Comparison of ENCODE assay signal across 31 cellular contexts in the genomic region with DNA sequence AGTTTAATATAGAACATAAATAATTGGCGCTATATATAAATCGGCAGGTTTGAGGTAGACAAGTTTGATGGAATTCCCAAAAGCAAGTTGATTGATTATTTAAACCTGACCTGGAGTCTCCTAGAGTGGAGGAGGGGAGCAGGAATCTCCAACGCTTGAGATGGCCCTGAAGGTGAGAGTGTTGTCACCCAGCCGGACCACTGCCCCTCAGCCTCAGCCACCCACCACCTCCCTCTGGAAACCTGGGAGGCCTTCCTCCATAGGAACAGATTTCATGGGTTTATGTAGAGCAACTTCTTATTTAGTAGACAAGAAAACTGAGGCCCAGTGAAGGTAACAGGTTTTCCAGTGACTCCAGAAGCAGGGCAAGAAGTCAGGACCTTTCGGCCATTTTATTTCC.
DNase-seq lines count a peak whose midpoint lies in the region; TF ChIP-seq lines count a peak whose summit lies in the region.
"Had no signal": no experiment of that assay in that cellular context is flagged by ENCODE, and none has a peak within 500 bp of the region (broad histone marks: within the 10 kb centered on the region; RNA-seq: fewer than 3 reads in every experiment).

No MANE protein-coding gene starts in this region.

- H3K27me3 Mint-ChIP-seq in nephron progenitor cell (ENCODE audit: low read depth, poor library complexity) (peaks cover 9% of the 10 kb centered on the region), osteocyte (ENCODE audit: unreplicated experiment) (peaks cover 10% of the 10 kb centered on the region), H9 (ENCODE audit: low read depth) (peaks cover 3% of the 10 kb centered on the region)

- H2AFZ ChIP-seq in H9 (ENCODE audit: low read length) = no peak overlapping the region

- no peak overlapping the region for H2AK5ac ChIP-seq in H9 (ENCODE audit: insufficient read length, low read length)

- no peak for TF ChIP-seq CTCF in nephron progenitor cell (IDR thresholded peaks at IDR 0.05)
- TF ChIP-seq CTCF in osteocyte (IDR thresholded peaks at IDR 0.05) = no peak
- TF ChIP-seq CTCF in H9 (conservative IDR thresholded peaks at IDR 0.05) = no peak

- no peaks in the 10 kb centered on the region for H3K27me3 ChIP-seq in H9 (ENCODE audit: insufficient read depth, low read length)
- H3K27me3 ChIP-seq: BE2C; BLaER1; BLaER1 treated with 17β-estradiol and CSF1 and Interleukin-3, amounts not matched to agents 10 nM and 100 nM had no signal

- H2BK15ac ChIP-seq in H9 (ENCODE audit: low read depth, low read length) = no peak overlapping the region

- H3T11ph ChIP-seq in H9 (ENCODE audit: low read length) = no peak overlapping the region

- no peaks in the 10 kb centered on the region for H3K23me2 ChIP-seq in H9 (ENCODE audit: insufficient read length, low read depth, low read length, poor library complexity, severe bottlenecking)

- WGBS in H9 (ENCODE audit: extremely low coverage, insufficient read length, low lambda C conversion rate) = no CpG with 5 or more reads among the region's 5 CpGs

- no peaks in the 10 kb centered on the region for H3K9me3 ChIP-seq in H9 (ENCODE audit: control insufficient read depth, low read depth, low read length)
- H3K9me3 ChIP-seq: A549; BE2C; BLaER1; BLaER1 treated with 17β-estradiol and CSF1 and Interleukin-3, amounts not matched to agents 10 nM and 100 nM; Caco-2 had no signal

- H3K27ac Mint-ChIP-seq in nephron progenitor cell (peak overlapping the region; percentile 80), osteocyte (ENCODE audit: unreplicated experiment) (no peak overlapping the region), H9 (no peak overlapping the region)
- H3K27ac Mint-ChIP-seq: B cell; CD14-positive monocyte; CD4-positive, alpha-beta memory T cell; CD4-positive, alpha-beta T cell; CD4-positive, CD25-positive, alpha-beta regulatory T cell; CD8-positive, alpha-beta memory T cell; CD8-positive, alpha-beta T cell had no signal

- H4K8ac ChIP-seq in H9 (replicated peaks; ENCODE audit: insufficient read length, low read depth, low read length) = no peak overlapping the region

- no peaks in the 10 kb centered on the region for H4K20me1 ChIP-seq in H9 (ENCODE audit: control insufficient read depth, insufficient read depth, insufficient read length)
- H4K20me1 ChIP-seq: BLaER1; BLaER1 treated with 17β-estradiol and CSF1 and Interleukin-3, amounts not matched to agents 10 nM and 100 nM had no signal

- H3K9ac ChIP-seq in H9 (ENCODE audit: extremely low read depth, insufficient read length, low read length) = no peak overlapping the region
- H3K9ac ChIP-seq: BLaER1; BLaER1 treated with 17β-estradiol and CSF1 and Interleukin-3, amounts not matched to agents 10 nM and 100 nM had no signal

- no peak overlapping the region for H3K27ac ChIP-seq in H9 (ENCODE audit: insufficient read length, low read depth, low read length)
- H3K27ac ChIP-seq: 22Rv1; A549; BLaER1; BLaER1 treated with 17β-estradiol and CSF1 and Interleukin-3, amounts not matched to agents 10 nM and 100 nM; C4-2B had no signal

- H2BK120ac ChIP-seq in H9 (ENCODE audit: low read depth, low read length, poor library complexity, severe bottlenecking) = no peak overlapping the region

- peaks cover 58% of the 10 kb centered on the region for H3K4me1 Mint-ChIP-seq in nephron progenitor cell
- no peaks in the 10 kb centered on the region for H3K4me1 Mint-ChIP-seq in osteocyte (ENCODE audit: unreplicated experiment)
- peaks cover 9 to 16% of the 10 kb centered on the region in 2 experiments for H3K4me1 Mint-ChIP-seq in H9
- H3K4me1 Mint-ChIP-seq: B cell; CD14-positive monocyte; CD4-positive, alpha-beta memory T cell; CD4-positive, CD25-positive, alpha-beta regulatory T cell; CD8-positive, alpha-beta memory T cell had no signal

- H3K4me2 ChIP-seq in H9 (ENCODE audit: insufficient read depth, insufficient read length, low read length) = no peak overlapping the region
- H3K4me2 ChIP-seq: A549; BLaER1; BLaER1 treated with 17β-estradiol and CSF1 and Interleukin-3, amounts not matched to agents 10 nM and 100 nM had no signal

- H3K23ac ChIP-seq in H9 (ENCODE audit: insufficient read length, low read depth, low read length) = no peak overlapping the region

- H3K9me3 Mint-ChIP-seq in nephron progenitor cell = no peaks in the 10 kb centered on the region
- no peaks in the 10 kb centered on the region for H3K9me3 Mint-ChIP-seq in osteocyte (ENCODE audit: unreplicated experiment)
- no peaks in the 10 kb centered on the region for H3K9me3 Mint-ChIP-seq in H9
- H3K9me3 Mint-ChIP-seq: CD8-positive, alpha-beta T cell had no signal

- H3K18ac ChIP-seq in H9 (ENCODE audit: insufficient read length, low read depth, low read length) = no peak overlapping the region

- H3K4me3 Mint-ChIP-seq in nephron progenitor cell = no peak overlapping the region
- H3K4me3 Mint-ChIP-seq in osteocyte (ENCODE audit: unreplicated experiment) = no peak overlapping the region
- no peak overlapping the region for H3K4me3 Mint-ChIP-seq in H9
- H3K4me3 Mint-ChIP-seq: B cell; CD14-positive monocyte; CD4-positive, alpha-beta memory T cell; CD4-positive, alpha-beta T cell; CD4-positive, CD25-positive, alpha-beta regulatory T cell; CD8-positive, alpha-beta memory T cell; CD8-positive, alpha-beta T cell had no signal

- H4K91ac ChIP-seq in H9 (ENCODE audit: insufficient read length, low read depth, low read length) = no peak overlapping the region

- no peaks in the 10 kb centered on the region; the same call in 1 of the 2 replicates for H3K4me1 ChIP-seq in H9 (ENCODE audit: insufficient read depth, low read length)
- H3K4me1 ChIP-seq: A549; BLaER1; BLaER1 treated with 17β-estradiol and CSF1 and Interleukin-3, amounts not matched to agents 10 nM and 100 nM; Caco-2 had no signal

- no peak overlapping the region for H3K14ac ChIP-seq in H9 (ENCODE audit: insufficient read depth, low read length)

- no peak overlapping the region for H4K5ac ChIP-seq in H9 (ENCODE audit: insufficient read length, low read depth, low read length)

- H3K56ac ChIP-seq in H9 (ENCODE audit: insufficient read length, low read depth, low read length) = no peak overlapping the region

- H2BK20ac ChIP-seq in H9 (ENCODE audit: low read depth, low read length, poor library complexity, severe bottlenecking) = no peak overlapping the region

- H3K36me3 Mint-ChIP-seq in nephron progenitor cell (ENCODE audit: low read depth) (peaks cover 38% of the 10 kb centered on the region), osteocyte (ENCODE audit: unreplicated experiment) (no peaks in the 10 kb centered on the region), H9 (ENCODE audit: insufficient read depth in 1 of 3, low read depth in 3 of 3) (no peaks in the 10 kb centered on the region)
- H3K36me3 Mint-ChIP-seq: CD4-positive, alpha-beta memory T cell; CD4-positive, CD25-positive, alpha-beta regulatory T cell; CD8-positive, alpha-beta memory T cell; CD8-positive, alpha-beta T cell had no signal

- H2BK5ac ChIP-seq in H9 (ENCODE audit: insufficient read length, low read length) = no peak overlapping the region

- H3K79me1 ChIP-seq in H9 (ENCODE audit: insufficient read depth, low read depth, low read length, poor library complexity, severe bottlenecking) = no peaks in the 10 kb centered on the region

- H2BK12ac ChIP-seq in H9 (ENCODE audit: insufficient read length, low read depth, low read length) = no peak overlapping the region

- no peak overlapping the region for H3K4ac ChIP-seq in H9 (ENCODE audit: low read depth, low read length)

- DNase-seq in nephron progenitor cell (no peak), osteocyte (ENCODE audit: extremely low spot score, unreplicated experiment) (peak; percentile 54), amniotic stem cell (lab: John Stamatoyannopoulos, UW) (no peak), H9 (no peak)
- DNase-seq: 8988T; ACHN; AML-193; BE2C; C1 segment of cervical spinal cord; Caco-2; Calu3; CD4-positive, alpha-beta memory T cell; CD4-positive, alpha-beta T cell; CD4-positive, CD25-positive, alpha-beta regulatory T cell; CD8-positive, alpha-beta memory T cell; CD8-positive, alpha-beta T cell; COR-L47; DMS 273 treated with DMSO at 0.1 percent for 48 hours; DMS153; DMS53; DMS79; DMS79 treated with DMSO at 0.1 percent for 48 hours; DND-41; EL had no signal

- H3K79me2 ChIP-seq in H9 (ENCODE audit: insufficient read depth, low read length) = no peaks in the 10 kb centered on the region
